Comparison of ENCODE assay signal across 9 cellular contexts in genomic region chr1:227948493-227949260, GRCh38. TPM values are rescaled to one million over a fixed set of nuclear protein-coding genes. Genes with fewer than 3 reads are reported as not detected.
DNase-seq lines count a peak whose midpoint lies in the region; ATAC-seq lines count a peak whose summit lies in the region.
"Had no signal": no experiment of that assay in that cellular context is flagged by ENCODE, and none has a peak within 500 bp of the region (broad histone marks: within the 10 kb centered on the region; RNA-seq: fewer than 3 reads in every experiment).

No MANE protein-coding gene starts in this region.

- peaks cover 6% of the 10 kb centered on the region for H3K27me3 ChIP-seq in CD4-positive, alpha-beta memory T cell (ENCODE audit: insufficient read depth, low read length)
- no peaks in the 10 kb centered on the region; the same call in 1 of the 2 replicates for H3K27me3 ChIP-seq in MG63
- peaks cover 16% of the 10 kb centered on the region for H3K27me3 ChIP-seq in effector memory CD4-positive, alpha-beta T cell (replicated peaks; ENCODE audit: control insufficient read depth, insufficient read depth, low read length, poor library complexity, severe bottlenecking)
- H3K27me3 ChIP-seq in neuron (ENCODE audit: insufficient read depth, low read length) = no peaks in the 10 kb centered on the region

- H3K4me3 Mint-ChIP-seq in CD4-positive, alpha-beta memory T cell = peak overlapping the region; percentile 61 to 79 (median 74)

- H3K4me1 ChIP-seq in CD4-positive, alpha-beta memory T cell (ENCODE audit: insufficient read depth, low read length) = peaks cover 18% of the 10 kb centered on the region
- H3K4me1 ChIP-seq in effector memory CD4-positive, alpha-beta T cell (ENCODE audit: control insufficient read depth, insufficient read depth, low read length, poor library complexity, severe bottlenecking) = peaks cover 21% of the 10 kb centered on the region
- peaks cover 31% of the 10 kb centered on the region for H3K4me1 ChIP-seq in neuron (ENCODE audit: insufficient read depth, low read length)

- no peak overlapping the region for H3K27ac ChIP-seq in CD4-positive, alpha-beta memory T cell (ENCODE audit: low read depth, low read length)
- no peak overlapping the region for H3K27ac ChIP-seq in effector memory CD4-positive, alpha-beta T cell (ENCODE audit: insufficient read depth, low read length, poor library complexity, severe bottlenecking)

- H3K9me3 Mint-ChIP-seq in CD4-positive, alpha-beta memory T cell = peaks cover 0 to under 1% (median 0%) of the 10 kb centered on the region in 8 donors

- H2AFZ ChIP-seq in neuron (ENCODE audit: low read depth, low read length) = peak overlapping the region; percentile 31

- POLR2A ChIA-PET in CD4-positive, alpha-beta memory T cell (lab: Charles Lee; ENCODE audit: partially characterized antibody) = interaction anchor here (0.9 to 4.1 kb wide), 3 partner anchors 9 to 183 kb away, joined by 3 to 27 read pairs (median 4); no protein-coding TSS in a partner anchor

- H3K27me3 Mint-ChIP-seq in CD4-positive, alpha-beta memory T cell = peaks cover 5 to 13% of the 10 kb centered on the region in 2 donors

- H3K36me3 ChIP-seq in CD4-positive, alpha-beta memory T cell (ENCODE audit: insufficient read depth, low read length) = no peaks in the 10 kb centered on the region
- peaks cover 5% of the 10 kb centered on the region for H3K36me3 ChIP-seq in MG63
- H3K36me3 ChIP-seq in effector memory CD4-positive, alpha-beta T cell (ENCODE audit: control insufficient read depth, insufficient read depth, low read length) = no peaks in the 10 kb centered on the region
- no peaks in the 10 kb centered on the region for H3K36me3 ChIP-seq in neuron (ENCODE audit: insufficient read depth, low read length)

- peak in 1 of 5 donors; percentile 18 for DNase-seq in CD4-positive, alpha-beta memory T cell
- DNase-seq in MG63 = no peak
- no peak for DNase-seq in effector memory CD4-positive, alpha-beta T cell
- no peak for DNase-seq in SHP77 treated with DMSO at 0.1 percent for 48 hours (lab: John Stamatoyannopoulos, UW)
- no peak for DNase-seq in SKM-1 (lab: John Stamatoyannopoulos, UW; ENCODE audit: unreplicated experiment)

- CTCF ChIA-PET in CD4-positive, alpha-beta memory T cell (lab: Charles Lee; ENCODE audit: partially characterized antibody) = interaction anchor here (0.9 to 14.1 kb wide), 3 partner anchors 9 to 186 kb away, joined by 3 to 206 read pairs (median 5); no protein-coding TSS in a partner anchor

- peaks cover 5 to 14% (median 9%) of the 10 kb centered on the region in 4 donors for H3K4me1 Mint-ChIP-seq in CD4-positive, alpha-beta memory T cell

- H3K27ac Mint-ChIP-seq in CD4-positive, alpha-beta memory T cell = peak overlapping the region in 2 of 7 donors; percentile 40 to 57

- H3K4me3 ChIP-seq in CD4-positive, alpha-beta memory T cell (ENCODE audit: low read length in 2 of 2) = peak overlapping the region in 1 of 2 donors; percentile 24
- H3K4me3 ChIP-seq in MG63 = peak overlapping the region; percentile 71
- H3K4me3 ChIP-seq in effector memory CD4-positive, alpha-beta T cell (ENCODE audit: insufficient read depth, low read depth, low read length, poor library complexity, severe bottlenecking) = peak overlapping the region; percentile 37
- H3K4me3 ChIP-seq in neuron (ENCODE audit: low read length) = peak overlapping the region; percentile 57

- intact Hi-C loops in CD4-positive, alpha-beta memory T cell (cut with micrococcal nuclease) = no loop called here

- H3K36me3 Mint-ChIP-seq in CD4-positive, alpha-beta memory T cell = no peaks in the 10 kb centered on the region

- no peaks in the 10 kb centered on the region for H3K9me3 ChIP-seq in CD4-positive, alpha-beta memory T cell (ENCODE audit: control insufficient read depth in 1 of 2, low read length in 2 of 2)
- H3K9me3 ChIP-seq in MG63 (no peaks in the 10 kb centered on the region), neuron (ENCODE audit: low read length) (no peaks in the 10 kb centered on the region)
- no peaks in the 10 kb centered on the region for H3K9me3 ChIP-seq in effector memory CD4-positive, alpha-beta T cell (ENCODE audit: control insufficient read depth, low read length)

- ATAC-seq in HG03432 (IDR thresholded peaks at IDR 0.05; ENCODE audit: unreplicated experiment) (no peak), HG03457 (IDR thresholded peaks at IDR 0.05; ENCODE audit: unreplicated experiment) (no peak)

RNA-seq across cellular contexts. Expression of gene WNT9A, which starts 0.9 kb away (rescaled TPM):
- total RNA-seq in CD4-positive, alpha-beta memory T cell = under 1 TPM; 0.08 to 0.15 TPM
- polyA plus RNA-seq in CD4-positive, alpha-beta memory T cell = under 1 TPM in 1 of 2 donors, not detected in 1; 0.08 TPM
- total RNA-seq in MG63 (2014; rRNA removed; shearing (Covaris generic); ENCODE audit: low replicate concordance) = 10.8 and 11.3 TPM in 2 replicates

RNA-seq across cellular contexts. Expression of gene WNT3A, which starts 58.1 kb away (rescaled TPM):
- total RNA-seq in CD4-positive, alpha-beta memory T cell = not detected
- not detected for polyA plus RNA-seq in CD4-positive, alpha-beta memory T cell
- total RNA-seq in MG63 (2014; rRNA removed; shearing (Covaris generic); ENCODE audit: low replicate concordance) = 0.52 TPM in 1 of 2 replicates, not detected in the other
- total RNA-seq: dermis microvascular lymphatic vessel endothelial cell had no signal

Comparison
In these comparisons a context has a peak if more than half of its experiments do, and no peak if none do; other contexts are left out.
1. RNA of gene WNT9A, which starts 0.9 kb away (total RNA-seq): 10.8 to 11.3 TPM in MG63; 0.08 to 0.15 TPM in CD4-positive, alpha-beta memory T cell; every median in the first group is over 10 times any median in the second.